In genomic region chr7:139094030-139094429, GRCh38 we compare ENCODE assay signal across 11 cellular contexts. TPM values are rescaled to one million over a fixed set of nuclear protein-coding genes. Genes with fewer than 3 reads are reported as not detected.
DNase-seq lines count a peak whose midpoint lies in the region; ATAC-seq, FAIRE-seq and TF ChIP-seq lines count a peak whose summit lies in the region.
"Had no signal": no experiment of that assay in that cellular context is flagged by ENCODE, and none has a peak within 500 bp of the region (broad histone marks: within the 10 kb centered on the region; RNA-seq: fewer than 3 reads in every experiment).

No MANE protein-coding gene starts in this region.

- peaks cover 41% of the 10 kb centered on the region for H3K4me1 Mint-ChIP-seq in GM23338
- H3K4me1 Mint-ChIP-seq in T-helper 2 cell treated with Interferon-gamma antibody and Interleukin-4, amounts not matched to agents 5 μg/mL and 100 μg/mL, for 36 hours (ENCODE audit: low read depth) = peaks cover 78% of the 10 kb centered on the region

- H3K79me1 ChIP-seq in H1 (ENCODE audit: low read depth, low read length) = peaks cover 3% of the 10 kb centered on the region; the same call in 1 of the 2 replicates

- POLR2A ChIA-PET in H1 (lab: Charles Lee; ENCODE audit: partially characterized antibody) = interaction anchor here (0.6 to 1.5 kb wide), 3 partner anchors 21 to 270 kb away, joined by 3 to 4 read pairs (median 4); a partner anchor contains a TSS

- ATAC-seq in GM23338 = no peak
- no peak for ATAC-seq in GM19035 (IDR thresholded peaks at IDR 0.05; ENCODE audit: unreplicated experiment)

- H3K9me3 ChIP-seq in H1 (ENCODE audit: insufficient read depth in 2 of 2, low read depth in 1 of 2, low read length in 1 of 2) (no peaks in the 10 kb centered on the region), spleen (no peaks in the 10 kb centered on the region)

- H3K27ac Mint-ChIP-seq in GM23338 = 0 out of 2 replicates have a peak overlapping the region, but pooled peaks have one; percentile 4
- peak overlapping the region; percentile 96 for H3K27ac Mint-ChIP-seq in T-helper 2 cell treated with Interferon-gamma antibody and Interleukin-4, amounts not matched to agents 5 μg/mL and 100 μg/mL, for 36 hours

- H2BK15ac ChIP-seq in H1 (ENCODE audit: low read length) = no peak overlapping the region

- CTCF ChIA-PET in H1 (lab: Charles Lee; ENCODE audit: partially characterized antibody) = interaction anchor here (1.0 to 5.5 kb wide), 2 partner anchors 19 to 356 kb away, joined by 3 to 27 read pairs; no protein-coding TSS in a partner anchor

- H3K14ac ChIP-seq in H1 (ENCODE audit: insufficient read length) = no peak overlapping the region

- H3K4ac ChIP-seq in H1 (replicated peaks; ENCODE audit: insufficient read length, low read depth, low read length) = no peak overlapping the region

- H4K5ac ChIP-seq in H1 (ENCODE audit: insufficient read length, low read depth, low read length) = no peak overlapping the region

- H3K9me2 ChIP-seq in GM23338 (ENCODE audit: insufficient read depth) = no peaks in the 10 kb centered on the region

- no peak overlapping the region for H3K56ac ChIP-seq in H1 (replicated peaks; ENCODE audit: insufficient read length, low read depth, low read length)

- intact Hi-C loops in spleen (cut with DNase I; ENCODE audit: low total_unique reads) = no loop called here

- H3K4me3 Mint-ChIP-seq in GM23338 = no peak overlapping the region
- peak overlapping the region; percentile 88 for H3K4me3 Mint-ChIP-seq in T-helper 2 cell treated with Interferon-gamma antibody and Interleukin-4, amounts not matched to agents 5 μg/mL and 100 μg/mL, for 36 hours

- H3K9me3 Mint-ChIP-seq in GM23338 = no peaks in the 10 kb centered on the region
- H3K9me3 Mint-ChIP-seq in T-helper 2 cell treated with Interferon-gamma antibody and Interleukin-4, amounts not matched to agents 5 μg/mL and 100 μg/mL, for 36 hours = peaks cover 4% of the 10 kb centered on the region

- DNase-seq in GM23338 (ENCODE audit: low spot score) (no peak), H1 (ENCODE audit: low read depth in 1 of 2, low spot score in 2 of 2) (no peak), spleen (no peak), DMS153 (lab: John Stamatoyannopoulos, UW) (no peak), NCI-H146 treated with DMSO at 0.1 percent for 48 hours (lab: John Stamatoyannopoulos, UW; ENCODE audit: unreplicated experiment) (no peak)
- DNase-seq in T-helper 2 cell treated with Interferon-gamma antibody and Interleukin-4, amounts not matched to agents 5 μg/mL and 100 μg/mL, for 36 hours (ENCODE audit: low spot score) = no peak
- DNase-seq: effector CD8-positive, alpha-beta T cell; NCI-H1105; NCI-H524 had no signal

- H3K4me2 ChIP-seq in GM23338 (peak overlapping the region; percentile 62; the same call in 1 of the 2 replicates), H1 (ENCODE audit: insufficient read depth in 1 of 2, low read depth in 2 of 2, low read length in 2 of 2) (no peak overlapping the region)

- peaks cover 6% of the 10 kb centered on the region for H3K36me3 Mint-ChIP-seq in GM23338 (ENCODE audit: low read depth)
- peaks cover 84% of the 10 kb centered on the region for H3K36me3 Mint-ChIP-seq in T-helper 2 cell treated with Interferon-gamma antibody and Interleukin-4, amounts not matched to agents 5 μg/mL and 100 μg/mL, for 36 hours (ENCODE audit: low read depth)

- no peak for FAIRE-seq in H1 (lab: Jason Lieb, UNC)
- FAIRE-seq: HTR-8/SVneo had no signal

- TF ChIP-seq RAD21 in H1 (IDR thresholded peaks at IDR 0.05 in 1 of 2, conservative IDR thresholded peaks at IDR 0.05 in 1 of 2; ENCODE audit: low read depth in 2 of 2, low read length in 2 of 2) = no peak

- 84% methylated on average over 3 of the region's 3 CpGs; no CpG with 5 or more reads in 1 of the 2 experiments for WGBS in H1 (ENCODE audit: extremely low coverage in 1 of 2, insufficient coverage in 1 of 2, insufficient read length in 1 of 2, insufficient replicate concordance in 2 of 2, low coverage in 1 of 2, low lambda C conversion rate in 2 of 2, missing lambda C conversion rate in 1 of 2), 2 experiments
- 57 to 82% (median 70%) methylated on average over 3 of the region's 3 CpGs for WGBS in spleen, 5 donors

- H3K27me3 Mint-ChIP-seq in GM23338 (ENCODE audit: insufficient read depth, low read depth, poor library complexity) = peaks cover 2% of the 10 kb centered on the region
- no peaks in the 10 kb centered on the region for H3K27me3 Mint-ChIP-seq in T-helper 2 cell treated with Interferon-gamma antibody and Interleukin-4, amounts not matched to agents 5 μg/mL and 100 μg/mL, for 36 hours (ENCODE audit: low read depth)

- no peak for TF ChIP-seq EP300 in H1 (IDR thresholded peaks at IDR 0.05; ENCODE audit: borderline replicate concordance in 1 of 2, low read depth in 2 of 2, low read length in 2 of 2)

- H3K18ac ChIP-seq in H1 (ENCODE audit: extremely low read depth, low read length) = no peak overlapping the region

- H3K9ac ChIP-seq in H1 (replicated peaks in 1 of 4; ENCODE audit: extremely low read depth in 1 of 4, low read depth in 3 of 4, low read length in 3 of 4) = no peak overlapping the region

- 0 out of 2 replicates have a peak overlapping the region, but pooled peaks have one; percentile 0 for H2BK5ac ChIP-seq in H1 (ENCODE audit: low read depth, low read length)

- H2BK20ac ChIP-seq in H1 (ENCODE audit: low read length) = no peak overlapping the region

- 0 out of 2 replicates have a peak, but pooled peaks cover 3% of the 10 kb centered on the region for H4K20me1 ChIP-seq in GM23338 (replicated peaks; ENCODE audit: insufficient read depth)
- H4K20me1 ChIP-seq in H1 (replicated peaks in 1 of 2; ENCODE audit: control insufficient read depth in 1 of 2, insufficient read depth in 2 of 2, low read length in 2 of 2) = no peaks in the 10 kb centered on the region

- H3K4me1 ChIP-seq in GM23338 (ENCODE audit: insufficient read depth) (peaks cover 35% of the 10 kb centered on the region), H1 (replicated peaks in 1 of 4; ENCODE audit: control insufficient read depth in 3 of 4, insufficient read depth in 4 of 4, low read length in 3 of 4) (peaks cover 3 to 13% (median 12%) of the 10 kb centered on the region in 4 experiments), spleen (peaks cover 62 to 100% (median 95%) of the 10 kb centered on the region in 6 donors)

- no peak overlapping the region for H4K91ac ChIP-seq in H1 (replicated peaks; ENCODE audit: insufficient read length, low read length)

- no peak overlapping the region for H2BK12ac ChIP-seq in H1 (ENCODE audit: low read depth, low read length)

- H3K4me3 ChIP-seq in GM23338 = peak overlapping the region; percentile 28; the same call in 1 of the 2 replicates
- H3K4me3 ChIP-seq in H1 (ENCODE audit: extremely low read depth in 1 of 4, insufficient read depth in 2 of 4, low read depth in 3 of 4, low read length in 4 of 4) = no peak overlapping the region
- H3K4me3 ChIP-seq in spleen = peak overlapping the region in 4 of 8 donors; percentile 9 to 61 (median 24)

- no peak overlapping the region for H3K23ac ChIP-seq in H1 (ENCODE audit: insufficient read length)

- H3K23me2 ChIP-seq in H1 (ENCODE audit: low read depth, low read length) = no peaks in the 10 kb centered on the region

- no peaks in the 10 kb centered on the region; the same call in 1 of the 2 replicates for H3F3A ChIP-seq in GM23338 (replicated peaks; ENCODE audit: low read depth)

- no peak for TF ChIP-seq CTCF in GM23338 (conservative IDR thresholded peaks at IDR 0.05; ENCODE audit: low read depth in 2 of 2)
- TF ChIP-seq CTCF in H1 (IDR thresholded peaks at IDR 0.05; ENCODE audit: control extremely low read depth in 1 of 3, insufficient read depth in 1 of 3, low read depth in 1 of 3, low read length in 3 of 3) = no peak
- TF ChIP-seq CTCF in spleen (IDR thresholded peaks at IDR 0.05 in 8 of 11, conservative IDR thresholded peaks at IDR 0.05 in 3 of 11) = no peak

- no peak overlapping the region for H2AFZ ChIP-seq in GM23338
- H2AFZ ChIP-seq in H1 (ENCODE audit: low read length) = no peak overlapping the region

- no peak overlapping the region for H2BK120ac ChIP-seq in H1 (replicated peaks; ENCODE audit: low read depth, low read length)

- TF ChIP-seq POLR2A in H1 (IDR thresholded peaks at IDR 0.05; ENCODE audit: control extremely low read depth in 1 of 2, low read depth in 2 of 2, low read length in 2 of 2) = no peak
- no peak for TF ChIP-seq POLR2A in spleen (IDR thresholded peaks at IDR 0.05)

- H3K79me2 ChIP-seq in GM23338 (replicated peaks; ENCODE audit: insufficient read depth) = peaks cover 61% of the 10 kb centered on the region
- H3K79me2 ChIP-seq in H1 (ENCODE audit: control insufficient read depth in 1 of 2, insufficient read depth in 2 of 2, low read length in 2 of 2) = peaks cover 0 to 15% of the 10 kb centered on the region in 2 experiments; a peak in 1 of 4 replicates

- peaks cover 5% of the 10 kb centered on the region; the same call in 1 of the 2 replicates for H3K36me3 ChIP-seq in GM23338 (ENCODE audit: insufficient read depth)
- peaks cover 0 to 5% (median 0%) of the 10 kb centered on the region in 4 experiments; a peak in 1 of 8 replicates for H3K36me3 ChIP-seq in H1 (ENCODE audit: control insufficient read depth in 2 of 4, insufficient read depth in 4 of 4, low read length in 3 of 4)
- peaks cover 0 to 62% (median 18%) of the 10 kb centered on the region in 6 donors for H3K36me3 ChIP-seq in spleen

- no peaks in the 10 kb centered on the region for H3K27me3 ChIP-seq in GM23338 (ENCODE audit: insufficient read depth)
- no peaks in the 10 kb centered on the region for H3K27me3 ChIP-seq in H1 (replicated peaks in 1 of 4; ENCODE audit: control insufficient read depth in 3 of 4, extremely low read depth in 1 of 4, insufficient read depth in 3 of 4, low read length in 3 of 4)
- no peaks in the 10 kb centered on the region for H3K27me3 ChIP-seq in spleen (replicated peaks in 1 of 7)

- H4K8ac ChIP-seq in H1 (ENCODE audit: extremely low read depth, insufficient read depth, low read length) = no peak overlapping the region

- peak overlapping the region; percentile 80 for H3K27ac ChIP-seq in GM23338 (ENCODE audit: low read depth)
- no peak overlapping the region for H3K27ac ChIP-seq in H1 (ENCODE audit: low read depth, low read length)
- H3K27ac ChIP-seq in spleen = peak overlapping the region; percentile 58 to 91 (median 81)

- no peak overlapping the region for H2AK5ac ChIP-seq in H1 (ENCODE audit: low read depth, low read length)

RNA-seq across cellular contexts. Expression of gene ZC3HAV1, which starts 15.5 kb away (rescaled TPM):
- total RNA-seq in GM23338 (2014; rRNA removed; shearing (Covaris generic)) = 56.8 and 59.8 TPM in 2 replicates
- polyA plus RNA-seq in GM23338 (2016; fragmentation: Nextera tagmentation; extraction: Ambion mirVana) (23.4 and 24.8 TPM in 2 replicates), H1 (2011; rRNA removed) (15.6 and 22.5 TPM in 2 replicates), spleen (10 to 100 TPM; 12.7 to 19.0 (median 13.0) TPM)
- total RNA-seq in H1 (2021; fragmentation: NEBNext Ultra II Directional; extraction: Animal tissue kit (Norgen Biotek cat#: 25700)) = 43.4 and 44.3 TPM in 2 replicates
- 15.0 TPM for polyA plus RNA-seq in H1 (2011; cell fraction: cytosol; rRNA removed)
- 29.6 TPM for polyA plus RNA-seq in H1 (2011; cell fraction: nucleus; rRNA removed)
- polyA plus RNA-seq in H1 (2012, experiment 1 of 2) = 16.6 to 21.1 TPM (median 18.3 TPM) in 4 replicates
- 1.9 TPM for polyA plus RNA-seq in H1 (2012, experiment 2 of 2)
- 34.4 TPM for polyA plus RNA-seq in H1 (2013, experiment 1 of 2)
- polyA plus RNA-seq in H1 (2013, experiment 2 of 2) = 29.4 TPM
- polyA minus RNA-seq in H1 (2011; rRNA and poly(A)+ RNA removed) = 37.0 and 42.9 TPM in 2 replicates
- polyA minus RNA-seq in H1 (2011; cell fraction: cytosol; rRNA and poly(A)+ RNA removed) = 26.3 TPM
- 40.8 TPM for polyA minus RNA-seq in H1 (2011; cell fraction: nucleus; rRNA and poly(A)+ RNA removed)
- 10 to 100 TPM; 53.4 to 82.4 (median 68.3) TPM for total RNA-seq in spleen

RNA-seq across cellular contexts. Expression of gene ZC3HAV1L, which starts 58.2 kb away (rescaled TPM):
- 10.1 and 11.3 TPM in 2 replicates for total RNA-seq in GM23338 (2014; rRNA removed; shearing (Covaris generic))
- polyA plus RNA-seq in GM23338 (2016; fragmentation: Nextera tagmentation; extraction: Ambion mirVana) (2.0 and 2.1 TPM in 2 replicates), H1 (2011; rRNA removed) (5.2 and 7.1 TPM in 2 replicates), spleen (under 1 TPM; 0.08 to 0.93 (median 0.15) TPM)
- total RNA-seq in H1 (2021; fragmentation: NEBNext Ultra II Directional; extraction: Animal tissue kit (Norgen Biotek cat#: 25700)) = 7.0 and 7.1 TPM in 2 replicates
- polyA plus RNA-seq in H1 (2011; cell fraction: cytosol; rRNA removed) = 4.9 TPM
- polyA plus RNA-seq in H1 (2011; cell fraction: nucleus; rRNA removed) = 5.0 TPM
- polyA plus RNA-seq in H1 (2012, experiment 1 of 2) = 3.2 to 3.9 TPM (median 3.4 TPM) in 4 replicates
- 0.79 TPM for polyA plus RNA-seq in H1 (2012, experiment 2 of 2)
- 3.5 TPM for polyA plus RNA-seq in H1 (2013, experiment 1 of 2)
- polyA plus RNA-seq in H1 (2013, experiment 2 of 2) = 3.1 TPM
- polyA minus RNA-seq in H1 (2011; rRNA and poly(A)+ RNA removed) = 4.3 and 6.5 TPM in 2 replicates
- 10.3 TPM for polyA minus RNA-seq in H1 (2011; cell fraction: cytosol; rRNA and poly(A)+ RNA removed)
- 7.3 TPM for polyA minus RNA-seq in H1 (2011; cell fraction: nucleus; rRNA and poly(A)+ RNA removed)
- 10 to 100 TPM; 11.1 to 27.7 (median 12.9) TPM for total RNA-seq in spleen
